25 cellular contexts compared by ENCODE assay signal in the genomic region with DNA sequence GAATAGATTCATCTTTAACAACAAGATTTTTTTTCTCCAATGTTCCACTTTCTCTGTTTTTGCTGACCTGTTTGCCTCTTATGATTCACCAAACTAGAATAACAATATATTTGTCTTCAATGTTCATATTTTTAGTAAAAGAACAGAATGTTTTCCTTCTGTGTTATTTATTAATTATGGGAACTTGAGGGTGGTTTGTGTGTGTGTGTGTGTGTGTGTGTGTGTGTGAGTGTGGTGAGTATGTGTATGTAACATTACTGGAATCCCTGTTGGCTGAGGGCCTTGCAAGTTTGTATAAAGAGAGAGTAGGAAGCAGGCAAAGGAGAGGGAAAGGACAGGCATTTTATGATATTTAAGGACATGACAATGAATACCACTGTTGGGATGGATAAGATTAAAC. TPM values are rescaled to one million over a fixed set of nuclear protein-coding genes. Genes with fewer than 3 reads are reported as not detected.
A peak's percentile ranks its signal among the peaks of the same experiment; 100 is the strongest.
DNase-seq lines count a peak whose midpoint lies in the region; TF ChIP-seq lines count a peak whose summit lies in the region.
"Had no signal": no experiment of that assay in that cellular context is flagged by ENCODE, and none has a peak within 500 bp of the region (broad histone marks: within the 10 kb centered on the region; RNA-seq: fewer than 3 reads in every experiment).

No MANE protein-coding gene starts in this region.

- no peak overlapping the region for H3K27ac ChIP-seq in mammary epithelial cell (ENCODE audit: insufficient read depth, low read depth, low read length)
- no peak overlapping the region for H3K27ac ChIP-seq in caudate nucleus (ENCODE audit: low read depth, low read length)
- H3K27ac ChIP-seq: gastrocnemius medialis, left ventricle myocardium inferior, neutrophil, upper lobe of right lung had no signal

- dilution Hi-C loops in mammary epithelial cell (cut with HindIII; ENCODE audit: low sequenced_read_pairs), result no loop called here

- H4K20me1 ChIP-seq in mammary epithelial cell (ENCODE audit: insufficient read depth, low read length), result no peaks in the 10 kb centered on the region

- peak overlapping the region; percentile 5 for H3K27ac Mint-ChIP-seq in MCF 10A (ENCODE audit: low read depth, unreplicated experiment)

- CTCF ChIA-PET in MCF 10A (lab: Yijun Ruan, JAX) (interaction anchor here (1.2 kb wide), 1 partner anchor 374 kb away, joined by 3 read pairs; no protein-coding TSS in a partner anchor), mammary epithelial cell (lab: Charles Lee; ENCODE audit: low non-redundant PET) (interaction anchor here (0.7 kb wide), 1 partner anchor 183 kb away, joined by 3 read pairs; no protein-coding TSS in a partner anchor)

- H3K27me3 Mint-ChIP-seq in MCF 10A (ENCODE audit: insufficient read depth, unreplicated experiment), result no peaks in the 10 kb centered on the region

- TF ChIP-seq CTCF in MCF 10A (IDR thresholded peaks at IDR 0.05; ENCODE audit: unreplicated experiment) (no peak), mammary epithelial cell (conservative IDR thresholded peaks at IDR 0.05 in 1 of 2, IDR thresholded peaks at IDR 0.05 in 1 of 2; ENCODE audit: extremely low read depth in 1 of 2, insufficient read depth in 1 of 2, low read depth in 1 of 2, low read length in 2 of 2) (no peak), fibroblast of mammary gland (conservative IDR thresholded peaks at IDR 0.05; ENCODE audit: control insufficient read depth, insufficient read depth, low read depth, low read length) (no peak)

- H3K4me3 ChIP-seq in mammary epithelial cell (replicated peaks in 1 of 3; ENCODE audit: insufficient read depth in 1 of 3, low read depth in 2 of 3, low read length in 3 of 3) (no peak overlapping the region), fibroblast of mammary gland (ENCODE audit: control insufficient read depth, low read depth, low read length) (no peak overlapping the region)
- H3K4me3 ChIP-seq: gastrocnemius medialis, left ventricle myocardium inferior, upper lobe of right lung had no signal

- H3K27me3 ChIP-seq in mammary epithelial cell (ENCODE audit: insufficient read depth, low read length), result no peaks in the 10 kb centered on the region
- H3K27me3 ChIP-seq: BE2C, gastrocnemius medialis, neutrophil, upper lobe of right lung had no signal

- peaks cover 8% of the 10 kb centered on the region for H3K4me1 ChIP-seq in mammary epithelial cell (ENCODE audit: insufficient read depth, low read length)
- H3K4me1 ChIP-seq: BE2C, Caco-2, gastrocnemius medialis, left ventricle myocardium inferior, upper lobe of right lung had no signal

- BruUV-seq in MCF 10A (replicated peaks; lab: Mats Ljungman, UMichigan) (no TSS peak), mammary epithelial cell (replicated peaks; lab: Mats Ljungman, UMichigan) (no TSS peak)

- peaks cover 9% of the 10 kb centered on the region for H3K79me2 ChIP-seq in mammary epithelial cell (ENCODE audit: insufficient read depth, low read length)

- H3K36me3 Mint-ChIP-seq in MCF 10A (ENCODE audit: insufficient read depth, unreplicated experiment), result no peaks in the 10 kb centered on the region

- DNase-seq in MCF 10A (ENCODE audit: unreplicated experiment), result no peak
- no peak for DNase-seq in mammary epithelial cell
- DNase-seq in fibroblast of mammary gland (ENCODE audit: low read depth), result peak; percentile 76
- DNase-seq in myocyte (ENCODE audit: low read depth), result peak; percentile 30
- no peak for DNase-seq in stimulated activated CD4-positive, alpha-beta T cell treated with anti-CD3 and anti-CD28 coated beads, Interleukin-2, amount 100 ng/mL, for 24 hours
- DNase-seq in HUDEP-2 (lab: John Stamatoyannopoulos, UW; ENCODE audit: unreplicated experiment in 76 of 76), result no peak
- DNase-seq in superior temporal gyrus (ENCODE audit: extremely low spot score), result no peak
- no peak for DNase-seq in caudate nucleus (lab: John Stamatoyannopoulos, UW)
- DNase-seq: 8988T; activated CD4-positive, CD25-positive, alpha-beta regulatory T cell; activated T-cell treated with anti-CD3 and anti-CD28 coated beads, Interleukin-2, amount 50 U/mL, for 4 hours; BE2C; Caco-2; effector CD8-positive, alpha-beta T cell; gastrocnemius medialis; left ventricle myocardium inferior; NCI-H1092 treated with DMSO at 0.1 percent for 48 hours; NCI-H2081 treated with DMSO at 0.1 percent for 48 hours; NCI-H510A; retina; stimulated activated CD4-positive, alpha-beta T cell treated with anti-CD3 and anti-CD28 coated beads, Interleukin-1b, Interleukin-23, amount 100 ng/mL, for 48 hours; stimulated activated naive CD4-positive, alpha-beta T cell treated with Interleukin-2 at 50 U/mL for 16 hours; T-helper 9 cell; upper lobe of right lung had no signal

- H3K9me3 ChIP-seq in mammary epithelial cell (replicated peaks; ENCODE audit: insufficient read depth, low read length), result peaks cover 3% of the 10 kb centered on the region
- H3K9me3 ChIP-seq: BE2C, Caco-2, gastrocnemius medialis, neutrophil had no signal

- POLR2A ChIA-PET in MCF 10A (lab: Yijun Ruan, JAX), result no interaction called here

- in situ Hi-C loops in mammary epithelial cell (cut with MboI; ENCODE audit: low sequenced_read_pairs in 2 of 2), result loop anchor here in 1 of 2 donors (25.0 kb wide), 3 partner anchors 105 to 530 kb away; a partner anchor contains a TSS

- H3K9me3 Mint-ChIP-seq in MCF 10A (ENCODE audit: unreplicated experiment), result no peaks in the 10 kb centered on the region

- H3K4me3 Mint-ChIP-seq in MCF 10A (ENCODE audit: unreplicated experiment), result no peak overlapping the region
- H3K4me3 Mint-ChIP-seq: activated T-cell treated with anti-CD3 and anti-CD28 coated beads, Interleukin-2, amount 50 U/mL, for 4 hours had no signal

- H2AFZ ChIP-seq in mammary epithelial cell (ENCODE audit: low read depth, low read length), result no peak overlapping the region

- intact Hi-C loops in MCF 10A (cut with micrococcal nuclease), result no loop called here
- intact Hi-C loops in mammary epithelial cell (cut with micrococcal nuclease), result no loop called here

- H3K4me1 Mint-ChIP-seq in MCF 10A (ENCODE audit: insufficient read depth, unreplicated experiment), result peaks cover 19% of the 10 kb centered on the region

- no peak overlapping the region for H3K9ac ChIP-seq in mammary epithelial cell (ENCODE audit: insufficient read depth, low read length)

- no peaks in the 10 kb centered on the region for H3K36me3 ChIP-seq in mammary epithelial cell (ENCODE audit: insufficient read depth, low read length)
- H3K36me3 ChIP-seq: gastrocnemius medialis, neutrophil had no signal

- no peak overlapping the region for H3K4me2 ChIP-seq in mammary epithelial cell (ENCODE audit: insufficient read depth, low read depth, low read length)

RNA-seq across cellular contexts. Expression of a gene that starts 13.8 kb away (rescaled TPM):
- 6.7 and 10.2 TPM in 2 replicates for total RNA-seq in MCF 10A (2022)
- 10 to 100 TPM in 1 of 2 donors, 1 to 10 TPM in 1; 8.0 to 11.7 TPM for total RNA-seq in mammary epithelial cell
- 3.9 TPM for polyA plus RNA-seq in mammary epithelial cell
- polyA minus RNA-seq in mammary epithelial cell, result 10.6 TPM
- 20.5 and 45.0 TPM in 2 replicates for total RNA-seq in myocyte
- polyA plus RNA-seq in myocyte (2012), result 3.4 TPM

RNA-seq across cellular contexts. Expression of a gene that starts 13.9 kb away (rescaled TPM):
- total RNA-seq in MCF 10A (2022), result 29.6 and 38.5 TPM in 2 replicates
- total RNA-seq in mammary epithelial cell, result 10 to 100 TPM; 43.4 to 53.8 TPM
- polyA plus RNA-seq in mammary epithelial cell, result 44.5 TPM
- 15.6 TPM for polyA minus RNA-seq in mammary epithelial cell
- 110 and 145 TPM in 2 replicates for total RNA-seq in myocyte
- polyA plus RNA-seq in myocyte (2012), result 58.7 TPM

Comparison
In these comparisons a context has a peak if more than half of its experiments do, and no peak if none do; other contexts are left out.
1. DNase-seq: peak in fibroblast of mammary gland (single experiment) and myocyte (single experiment); none in MCF 10A (single experiment), mammary epithelial cell (single experiment), stimulated activated CD4-positive, alpha-beta T cell treated with anti-CD3 and anti-CD28 coated beads, Interleukin-2, amount 100 ng/mL, for 24 hours (0 of 2), HUDEP-2 (0 of 76), superior temporal gyrus (single experiment) and caudate nucleus (0 of 61).